Comparison of ENCODE assay signal across 8 cellular contexts in the genomic region with DNA sequence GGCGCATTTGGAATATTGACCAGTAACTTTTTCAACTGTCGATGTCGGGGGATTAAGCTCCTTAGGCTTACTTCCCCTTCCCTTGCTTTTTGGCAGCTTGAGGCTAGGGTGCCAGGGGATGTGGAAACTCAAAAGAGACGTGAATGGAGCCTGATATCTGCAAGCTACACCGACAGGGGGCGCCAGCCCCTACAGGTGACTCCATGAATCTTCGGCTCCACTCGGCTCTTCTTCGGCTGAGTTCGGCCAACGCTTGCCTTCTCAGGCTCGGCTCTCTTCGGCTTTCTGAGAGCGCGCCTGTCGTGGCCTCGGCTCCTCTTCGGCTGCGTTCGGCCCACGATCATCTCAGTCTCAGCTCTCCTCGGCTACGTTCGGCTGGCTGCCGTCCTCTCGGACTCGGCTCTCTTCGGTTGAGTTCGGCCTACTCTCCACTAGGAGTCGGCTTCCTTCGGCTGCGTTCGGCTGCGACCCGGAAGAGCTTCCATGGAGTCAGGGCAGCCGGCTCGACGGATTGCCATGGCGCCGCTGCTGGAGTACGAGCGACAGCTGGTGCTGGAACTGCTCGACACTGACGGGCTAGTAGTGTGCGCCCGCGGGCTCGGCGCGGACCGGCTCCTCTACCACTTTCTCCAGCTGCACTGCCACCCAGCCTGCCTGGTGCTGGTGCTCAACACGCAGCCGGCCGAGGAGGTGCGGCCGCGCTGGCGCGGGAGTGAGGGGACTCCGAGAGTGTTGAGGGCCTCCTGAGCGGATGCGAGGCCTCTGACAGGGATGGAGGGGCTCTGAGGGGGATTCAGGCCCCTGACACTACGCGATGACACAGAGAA. TPM values are rescaled to one million over a fixed set of nuclear protein-coding genes. Genes with fewer than 3 reads are reported as not detected.
DNase-seq lines count a peak whose midpoint lies in the region; ATAC-seq and TF ChIP-seq lines count a peak whose summit lies in the region.

TSS of gene ERCC4 (plus strand) at position 472 of the 827 bp plus-strand sequence. CDS start at position 484, 12 bp downstream.

- CTCF ChIA-PET in GM10248 (lab: Yijun Ruan, JAX) = interaction anchor here (0.6 to 5.2 kb wide), 61 partner anchors 9 to 1516 kb away, joined by 3 to 43 read pairs (median 4); no protein-coding TSS in a partner anchor
- CTCF ChIA-PET in activated naive CD4-positive, alpha-beta T cell treated with anti-CD3 and anti-CD28 coated beads for 36 hours (lab: Charles Lee) = interaction anchor here (0.6 to 2.6 kb wide), 35 partner anchors 8 to 1460 kb away, joined by 3 to 29 read pairs (median 3); partner anchors contain the start of gene BFAR

- H3K9me3 ChIP-seq in gastroesophageal sphincter = no peaks in the 10 kb centered on the region
- no peaks in the 10 kb centered on the region for H3K9me3 ChIP-seq in neutrophil

- intact Hi-C loops in activated naive CD4-positive, alpha-beta T cell treated with anti-CD3 and anti-CD28 coated beads for 36 hours (cut with micrococcal nuclease) = loop anchor here (1.0 to 5.0 kb wide), 7 partner anchors 54 to 1024 kb away; partner anchors contain the start of genes BFAR, MRTFB and PARN

- peak; percentile 99 for ATAC-seq in gastroesophageal sphincter

- H3K36me3 ChIP-seq in gastroesophageal sphincter (peaks cover 0 to 11% of the 10 kb centered on the region in 2 donors), neutrophil (no peaks in the 10 kb centered on the region)

- DNase-seq in GM10248 (ENCODE audit: extremely low spot score) = peak; percentile 99
- DNase-seq in HFFc6 = peak; percentile 99
- peak; percentile 99 for DNase-seq in NAMALWA (ENCODE audit: low spot score)
- DNase-seq in SK-N-DZ (ENCODE audit: low spot score) = peak; percentile 99
- DNase-seq in activated naive CD4-positive, alpha-beta T cell treated with anti-CD3 and anti-CD28 coated beads for 36 hours = peak; percentile 100
- peak; percentile 99 for DNase-seq in superior temporal gyrus (ENCODE audit: extremely low spot score)

- peaks cover 10% of the 10 kb centered on the region for H3K27me3 Mint-ChIP-seq in HFFc6 (ENCODE audit: insufficient read depth)
- H3K27me3 Mint-ChIP-seq in activated naive CD4-positive, alpha-beta T cell treated with anti-CD3 and anti-CD28 coated beads for 36 hours (ENCODE audit: low read depth) = no peaks in the 10 kb centered on the region

- TF ChIP-seq CTCF in GM10248 (IDR thresholded peaks at IDR 0.05; ENCODE audit: control extremely low read depth, extremely low read depth, low read depth, missing control alignments) = peak; percentile 80
- peak; percentile 97 for TF ChIP-seq CTCF in HFFc6 (IDR thresholded peaks at IDR 0.05)
- TF ChIP-seq CTCF in gastroesophageal sphincter (IDR thresholded peaks at IDR 0.05) = peak; percentile 80 to 94 (median 90)
- TF ChIP-seq CTCF in neutrophil (IDR thresholded peaks at IDR 0.05) = peak; percentile 82

- peak within 1 kb of the TSS; percentile 29 to 84 (median 82) for H3K27ac ChIP-seq in gastroesophageal sphincter
- H3K27ac ChIP-seq in neutrophil = peak within 1 kb of the TSS; percentile 67

- peak within 1 kb of the TSS; percentile 92 for H3K27ac Mint-ChIP-seq in HFFc6
- peak within 1 kb of the TSS; percentile 82 for H3K27ac Mint-ChIP-seq in activated naive CD4-positive, alpha-beta T cell treated with anti-CD3 and anti-CD28 coated beads for 36 hours

- POLR2A ChIA-PET in GM10248 (lab: Yijun Ruan, JAX) = interaction anchor here (0.7 kb wide), 1 partner anchor 366 kb away, joined by 3 read pairs; no protein-coding TSS in a partner anchor

- H3K36me3 Mint-ChIP-seq in HFFc6 (ENCODE audit: low read depth) = peaks cover 4% of the 10 kb centered on the region; the same call in 1 of the 2 replicates
- H3K36me3 Mint-ChIP-seq in activated naive CD4-positive, alpha-beta T cell treated with anti-CD3 and anti-CD28 coated beads for 36 hours (ENCODE audit: low read depth) = peaks cover 6% of the 10 kb centered on the region

- H3K4me1 ChIP-seq in gastroesophageal sphincter (peaks cover 6 to 44% (median 8%) of the 10 kb centered on the region in 3 donors), neutrophil (ENCODE audit: control insufficient read depth in 1 of 2, insufficient read depth in 1 of 2, low read depth in 1 of 2, low read length in 1 of 2) (peaks cover 12 to 13% of the 10 kb centered on the region in 2 experiments)

- H3K9me3 Mint-ChIP-seq in HFFc6 = no peaks in the 10 kb centered on the region
- no peaks in the 10 kb centered on the region for H3K9me3 Mint-ChIP-seq in activated naive CD4-positive, alpha-beta T cell treated with anti-CD3 and anti-CD28 coated beads for 36 hours

- peak within 1 kb of the TSS; percentile 97 for H3K4me3 Mint-ChIP-seq in HFFc6
- H3K4me3 Mint-ChIP-seq in activated naive CD4-positive, alpha-beta T cell treated with anti-CD3 and anti-CD28 coated beads for 36 hours = peak within 1 kb of the TSS; percentile 91

- H3K4me3 ChIP-seq in gastroesophageal sphincter (peak within 1 kb of the TSS; percentile 56 to 87), neutrophil (ENCODE audit: low read depth in 1 of 2, low read length in 1 of 2) (peak within 1 kb of the TSS; percentile 63 to 75)

- H3K27me3 ChIP-seq in gastroesophageal sphincter (no peaks in the 10 kb centered on the region), neutrophil (peaks cover 20% of the 10 kb centered on the region)

- peak; percentile 52 to 64 for TF ChIP-seq POLR2A in gastroesophageal sphincter (IDR thresholded peaks at IDR 0.05)

- H3K4me1 Mint-ChIP-seq in HFFc6 (ENCODE audit: low read depth) = peaks cover 29% of the 10 kb centered on the region
- peaks cover 20% of the 10 kb centered on the region for H3K4me1 Mint-ChIP-seq in activated naive CD4-positive, alpha-beta T cell treated with anti-CD3 and anti-CD28 coated beads for 36 hours (ENCODE audit: low read depth)

- no peak for TF ChIP-seq EP300 in gastroesophageal sphincter (IDR thresholded peaks at IDR 0.05)

- WGBS in gastroesophageal sphincter (ENCODE audit: low coverage in 1 of 2), 2 donors = 1 to 2% methylated on average over 9 to 14 of the region's 64 CpGs

RNA-seq across cellular contexts. Expression of gene ERCC4, which starts in this region (rescaled TPM):
- 10 to 100 TPM; 14.6 to 18.8 (median 15.8) TPM for total RNA-seq in HFFc6 (2021; fragmentation: NEBNext Ultra II Directional; extraction: Animal tissue kit (Norgen Biotek cat#: 25700))
- polyA plus RNA-seq in SK-N-DZ (2014; cell fraction: cytosol; rRNA removed) = 4.7 and 11.3 TPM in 2 replicates
- polyA plus RNA-seq in SK-N-DZ (2014; cell fraction: nucleus; rRNA removed) = 2.2 and 2.4 TPM in 2 replicates
- total RNA-seq in activated naive CD4-positive, alpha-beta T cell treated with anti-CD3 and anti-CD28 coated beads for 36 hours = 10 to 100 TPM; 10.3 to 10.7 TPM
- 10 to 100 TPM in 1 of 4 donors, 1 to 10 TPM in 3; 6.3 to 12.5 (median 9.2) TPM for total RNA-seq in gastroesophageal sphincter

Comparison
In these comparisons a context has a peak if more than half of its experiments do, and no peak if none do; other contexts are left out.
1. Peak in every context shown above with its lines: DNase-seq, ATAC-seq, H3K4me3 ChIP-seq and H3K27ac ChIP-seq.